ENCODE assay signal across 25 cellular contexts in genomic region chr2:4445821-4446220, GRCh38.
DNase-seq lines count a peak whose midpoint lies in the region; ATAC-seq and TF ChIP-seq lines count a peak whose summit lies in the region.
"Had no signal": no experiment of that assay in that cellular context is flagged by ENCODE, and none has a peak within 500 bp of the region (broad histone marks: within the 10 kb centered on the region; RNA-seq: fewer than 3 reads in every experiment).

No MANE protein-coding gene starts in this region.

- no peaks in the 10 kb centered on the region for H3K9me3 ChIP-seq in BE2C
- no peaks in the 10 kb centered on the region for H3K9me3 ChIP-seq in SJCRH30 (replicated peaks)
- peaks cover 0 to 10% (median 0%) of the 10 kb centered on the region in 4 donors for H3K9me3 ChIP-seq in sigmoid colon
- no peaks in the 10 kb centered on the region for H3K9me3 ChIP-seq in heart left ventricle
- H3K9me3 ChIP-seq: BLaER1, Caco-2, SJSA1 had no signal

- 70 to 82% methylated on average over 8 of the region's 8 CpGs for WGBS in sigmoid colon, 2 donors
- 17 to 25% (median 21%) methylated on average over 8 of the region's 8 CpGs for WGBS in heart left ventricle, 4 donors

- DNase-seq in BE2C: peak; percentile 12
- DNase-seq in COLO668 (lab: John Stamatoyannopoulos, UW; ENCODE audit: unreplicated experiment): peak; percentile 10
- DNase-seq in NCI-H2171 (lab: John Stamatoyannopoulos, UW): peak; percentile 8
- DNase-seq in SJCRH30: peak; percentile 28 to 53
- DNase-seq in anterior cingulate cortex (lab: John Stamatoyannopoulos, UW): no peak
- no peak for DNase-seq in sigmoid colon
- DNase-seq in heart left ventricle: no peak
- no peak for DNase-seq in dedifferentiated amniotic fluid mesenchymal stem cell (ENCODE audit: extremely low spot score)
- DNase-seq: Caco-2; CD4-positive, alpha-beta T cell; DMS 273 treated with DMSO at 0.1 percent for 48 hours; EL; GF-D8; GOT3; MM.1S; NCI-H1048; NCI-H1417 treated with DMSO at 0.1 percent for 48 hours; NCI-H1930; T-helper 1 cell had no signal

- TF ChIP-seq EP300 in sigmoid colon (IDR thresholded peaks at IDR 0.05): no peak

- TF ChIP-seq CTCF in BE2C (IDR thresholded peaks at IDR 0.05; ENCODE audit: low read depth, low read length): no peak
- no peak for TF ChIP-seq CTCF in sigmoid colon (IDR thresholded peaks at IDR 0.05)
- no peak for TF ChIP-seq CTCF in heart left ventricle (IDR thresholded peaks at IDR 0.05)

- H3K4me3 ChIP-seq in BE2C (ENCODE audit: low read depth, low read length): no peak overlapping the region
- no peak overlapping the region for H3K4me3 ChIP-seq in SJCRH30
- H3K4me3 ChIP-seq in sigmoid colon: no peak overlapping the region
- no peak overlapping the region for H3K4me3 ChIP-seq in heart left ventricle
- H3K4me3 ChIP-seq: BLaER1, K562, SJSA1 had no signal

- H3K36me3 ChIP-seq in BE2C (no peaks in the 10 kb centered on the region), SJCRH30 (no peaks in the 10 kb centered on the region), sigmoid colon (no peaks in the 10 kb centered on the region), heart left ventricle (no peaks in the 10 kb centered on the region)
- H3K36me3 ChIP-seq: BLaER1, SJSA1 had no signal

- H3K27ac ChIP-seq in SJCRH30: no peak overlapping the region
- H3K27ac ChIP-seq in sigmoid colon: no peak overlapping the region
- H3K27ac ChIP-seq in heart left ventricle: no peak overlapping the region
- H3K27ac ChIP-seq: BLaER1, HL-60, SJSA1 had no signal

- H3K27me3 ChIP-seq in BE2C (no peaks in the 10 kb centered on the region), SJCRH30 (no peaks in the 10 kb centered on the region), sigmoid colon (no peaks in the 10 kb centered on the region), heart left ventricle (no peaks in the 10 kb centered on the region)
- H3K27me3 ChIP-seq: BLaER1, SJSA1 had no signal

- ATAC-seq in heart left ventricle: no peak
- ATAC-seq: HCT116, HepG2, K562 had no signal

- no peak for TF ChIP-seq POLR2A in sigmoid colon (IDR thresholded peaks at IDR 0.05)
- TF ChIP-seq POLR2A in heart left ventricle (IDR thresholded peaks at IDR 0.05): no peak

- H3K4me1 ChIP-seq in BE2C (no peaks in the 10 kb centered on the region), SJCRH30 (peaks cover 2% of the 10 kb centered on the region; the same call in 1 of the 2 replicates), sigmoid colon (no peaks in the 10 kb centered on the region), heart left ventricle (no peaks in the 10 kb centered on the region)
- H3K4me1 ChIP-seq: BLaER1, Caco-2, SJSA1 had no signal

- intact Hi-C loops in sigmoid colon (cut with DNase I) (no loop called here), heart left ventricle (cut with DNase I) (no loop called here)

Comparison
In these comparisons a context has a peak if more than half of its experiments do, and no peak if none do; other contexts are left out.
1. DNase-seq: peak in BE2C (single experiment), COLO668 (single experiment), NCI-H2171 (single experiment) and SJCRH30 (2 of 2); none in anterior cingulate cortex (0 of 58), sigmoid colon (single experiment), heart left ventricle (0 of 5) and dedifferentiated amniotic fluid mesenchymal stem cell (single experiment).